8 cellular contexts compared by ENCODE assay signal in genomic region chr15:28975766-28976179, GRCh38.
DNase-seq lines count a peak whose midpoint lies in the region; ATAC-seq and TF ChIP-seq lines count a peak whose summit lies in the region.

No MANE protein-coding gene starts in this region.

- H3K9me3 Mint-ChIP-seq in activated T-helper 2 cell treated with anti-CD3 and anti-CD28 coated beads, Interferon-gamma antibody, Interleukin-2, Interleukin-4, amounts not matched to agents 10 μg/mL and 5 μg/mL and 100 μg/mL, durations not matched to agents 14 hours and 24 hours and 36 hours = no peaks in the 10 kb centered on the region

- H3K36me3 ChIP-seq in right atrium auricular region = no peaks in the 10 kb centered on the region

- peaks cover 6% of the 10 kb centered on the region for H3K4me1 Mint-ChIP-seq in activated T-helper 2 cell treated with anti-CD3 and anti-CD28 coated beads, Interferon-gamma antibody, Interleukin-2, Interleukin-4, amounts not matched to agents 10 μg/mL and 5 μg/mL and 100 μg/mL, durations not matched to agents 14 hours and 24 hours and 36 hours (ENCODE audit: low read depth)

- CTCF ChIA-PET in RWPE1 (lab: Yijun Ruan, JAX) = interaction anchor here (1.1 kb wide), 1 partner anchor 55 kb away, joined by 10 read pairs; no protein-coding TSS in a partner anchor

- no peak overlapping the region for H3K4me3 Mint-ChIP-seq in activated T-helper 2 cell treated with anti-CD3 and anti-CD28 coated beads, Interferon-gamma antibody, Interleukin-2, Interleukin-4, amounts not matched to agents 10 μg/mL and 5 μg/mL and 100 μg/mL, durations not matched to agents 14 hours and 24 hours and 36 hours (ENCODE audit: low read depth)

- no peak overlapping the region for H3K4me3 ChIP-seq in right atrium auricular region

- H3K4me1 ChIP-seq in right atrium auricular region = no peaks in the 10 kb centered on the region

- intact Hi-C loops in activated T-helper 2 cell treated with anti-CD3 and anti-CD28 coated beads, Interferon-gamma antibody, Interleukin-2, Interleukin-4, amounts not matched to agents 10 μg/mL and 5 μg/mL and 100 μg/mL, durations not matched to agents 14 hours and 24 hours and 36 hours (cut with micrococcal nuclease) = loop anchor here (10.0 kb wide), 2 partner anchors 91 to 191 kb away; partner anchors contain the start of gene APBA2

- no peak overlapping the region for H3K27ac Mint-ChIP-seq in activated T-helper 2 cell treated with anti-CD3 and anti-CD28 coated beads, Interferon-gamma antibody, Interleukin-2, Interleukin-4, amounts not matched to agents 10 μg/mL and 5 μg/mL and 100 μg/mL, durations not matched to agents 14 hours and 24 hours and 36 hours

- H3K27ac ChIP-seq in RWPE1 = no peak overlapping the region
- H3K27ac ChIP-seq in right atrium auricular region = no peak overlapping the region

- DNase-seq in DMS53 treated with DMSO at 0.1 percent for 48 hours (lab: John Stamatoyannopoulos, UW; ENCODE audit: unreplicated experiment) = peak; percentile 54
- peak; percentile 54 for DNase-seq in HuH-7 (ENCODE audit: low spot score)
- DNase-seq in RWPE1 (ENCODE audit: low spot score) = peak; percentile 76
- DNase-seq in activated T-helper 2 cell treated with anti-CD3 and anti-CD28 coated beads, Interferon-gamma antibody, Interleukin-2, Interleukin-4, amounts not matched to agents 10 μg/mL and 5 μg/mL and 100 μg/mL, durations not matched to agents 14 hours and 24 hours and 36 hours (ENCODE audit: low spot score) = peak; percentile 43
- DNase-seq in right atrium auricular region (ENCODE audit: low spot score) = peak; percentile 52
- peak; percentile 59 for DNase-seq in stimulated activated CD4-positive, alpha-beta T cell treated with anti-CD3 and anti-CD28 coated beads, Interleukin-2, amount 100 ng/mL, for 4 hours (ENCODE audit: low read depth)

- peaks cover 4% of the 10 kb centered on the region for H3K27me3 Mint-ChIP-seq in activated T-helper 2 cell treated with anti-CD3 and anti-CD28 coated beads, Interferon-gamma antibody, Interleukin-2, Interleukin-4, amounts not matched to agents 10 μg/mL and 5 μg/mL and 100 μg/mL, durations not matched to agents 14 hours and 24 hours and 36 hours (ENCODE audit: low read depth)

- H3K36me3 Mint-ChIP-seq in activated T-helper 2 cell treated with anti-CD3 and anti-CD28 coated beads, Interferon-gamma antibody, Interleukin-2, Interleukin-4, amounts not matched to agents 10 μg/mL and 5 μg/mL and 100 μg/mL, durations not matched to agents 14 hours and 24 hours and 36 hours (ENCODE audit: low read depth) = no peaks in the 10 kb centered on the region

- peak; percentile 68 for TF ChIP-seq CTCF in RWPE1 (conservative IDR thresholded peaks at IDR 0.05; ENCODE audit: low read depth)
- peak; percentile 30 to 63 for TF ChIP-seq CTCF in right atrium auricular region (IDR thresholded peaks at IDR 0.05)

- no peaks in the 10 kb centered on the region for H3K9me3 ChIP-seq in right atrium auricular region

- H3K27me3 ChIP-seq in right atrium auricular region = no peaks in the 10 kb centered on the region

- ATAC-seq in HG02588 (IDR thresholded peaks at IDR 0.05; ENCODE audit: unreplicated experiment) = no peak
- no peak for ATAC-seq in HG03521 (IDR thresholded peaks at IDR 0.05; ENCODE audit: unreplicated experiment)

- POLR2A ChIA-PET in RWPE1 (lab: Yijun Ruan, JAX; ENCODE audit: low non-redundant PET) = no interaction called here
